ENCODE assay signal across 12 cellular contexts in the genomic region with DNA sequence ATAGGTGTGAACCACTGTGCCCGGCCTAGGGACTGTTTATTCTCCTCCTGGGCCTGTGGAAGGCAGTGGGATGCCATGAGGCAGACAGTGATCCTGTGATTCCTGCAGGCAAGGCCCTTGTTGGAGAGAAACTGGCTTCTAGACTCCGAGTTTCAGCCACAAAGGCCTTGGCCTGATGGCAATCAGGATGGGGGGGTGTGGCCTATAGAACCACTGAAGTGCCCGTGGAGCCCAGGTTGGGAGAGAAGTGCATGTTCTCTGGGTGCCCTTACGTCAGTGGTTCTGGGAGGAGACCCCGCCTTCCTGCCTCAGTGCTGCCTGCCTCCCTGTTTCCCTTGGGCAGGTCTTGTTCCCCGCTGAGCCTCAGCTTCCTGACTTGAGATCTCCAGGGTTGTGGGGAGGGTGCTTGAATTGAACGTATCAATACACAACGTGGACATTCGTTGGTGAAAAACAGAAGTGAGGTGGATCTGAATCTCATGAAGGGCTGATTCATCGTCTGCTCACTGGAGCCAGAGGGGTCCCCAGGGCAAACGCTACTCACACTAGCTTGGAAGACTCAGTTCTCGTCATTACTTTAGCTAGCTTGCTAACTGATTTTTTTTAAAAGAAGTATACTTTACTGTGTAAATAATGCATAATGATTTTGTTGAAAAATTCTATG. TPM values are rescaled to one million over a fixed set of nuclear protein-coding genes. Genes with fewer than 3 reads are reported as not detected.
DNase-seq lines count a peak whose midpoint lies in the region; ATAC-seq and TF ChIP-seq lines count a peak whose summit lies in the region.
"Had no signal": no experiment of that assay in that cellular context is flagged by ENCODE, and none has a peak within 500 bp of the region (broad histone marks: within the 10 kb centered on the region; RNA-seq: fewer than 3 reads in every experiment).

No MANE protein-coding gene starts in this region.

- peak overlapping the region; percentile 87 for H3K27ac Mint-ChIP-seq in activated T-cell treated with anti-CD3 and anti-CD28 coated beads, Interleukin-2, amount 50 U/mL, for 72 hours
- peak overlapping the region; percentile 55 for H3K27ac Mint-ChIP-seq in activated T-helper 2 cell treated with anti-CD3 and anti-CD28 coated beads, Interferon-gamma antibody, Interleukin-2, Interleukin-4, amounts not matched to agents 10 μg/mL and 5 μg/mL and 100 μg/mL, durations not matched to agents 14 hours and 24 hours and 36 hours
- H3K27ac Mint-ChIP-seq: nephron had no signal

- no peaks in the 10 kb centered on the region for H3K36me3 Mint-ChIP-seq in activated T-cell treated with anti-CD3 and anti-CD28 coated beads, Interleukin-2, amount 50 U/mL, for 72 hours (ENCODE audit: insufficient read depth in 2 of 2)
- peaks cover 2% of the 10 kb centered on the region for H3K36me3 Mint-ChIP-seq in activated T-cell treated with anti-CD3 and anti-CD28 coated beads, Interleukin-2, amount 50 U/mL, for 4 hours (ENCODE audit: insufficient read depth)
- H3K36me3 Mint-ChIP-seq in activated T-helper 2 cell treated with anti-CD3 and anti-CD28 coated beads, Interferon-gamma antibody, Interleukin-2, Interleukin-4, amounts not matched to agents 10 μg/mL and 5 μg/mL and 100 μg/mL, durations not matched to agents 14 hours and 24 hours and 36 hours (ENCODE audit: low read depth), result peaks cover 5% of the 10 kb centered on the region

- no peaks in the 10 kb centered on the region for H3K27me3 Mint-ChIP-seq in activated T-cell treated with anti-CD3 and anti-CD28 coated beads, Interleukin-2, amount 50 U/mL, for 72 hours (ENCODE audit: low read depth)
- H3K27me3 Mint-ChIP-seq in activated T-cell treated with anti-CD3 and anti-CD28 coated beads, Interleukin-2, amount 50 U/mL, for 4 hours (ENCODE audit: low read depth), result no peaks in the 10 kb centered on the region
- no peaks in the 10 kb centered on the region for H3K27me3 Mint-ChIP-seq in activated T-helper 2 cell treated with anti-CD3 and anti-CD28 coated beads, Interferon-gamma antibody, Interleukin-2, Interleukin-4, amounts not matched to agents 10 μg/mL and 5 μg/mL and 100 μg/mL, durations not matched to agents 14 hours and 24 hours and 36 hours (ENCODE audit: low read depth)

- H3K9me3 ChIP-seq in right atrium auricular region (no peaks in the 10 kb centered on the region), thoracic aorta (no peaks in the 10 kb centered on the region)

- peaks cover 0 to 43% of the 10 kb centered on the region in 2 donors for H3K4me1 ChIP-seq in right atrium auricular region
- peaks cover 42 to 65% of the 10 kb centered on the region in 2 donors for H3K4me1 ChIP-seq in thoracic aorta (ENCODE audit: control insufficient read depth in 1 of 2, low read depth in 2 of 2)

- DNase-seq in activated T-cell treated with anti-CD3 and anti-CD28 coated beads, Interleukin-2, amount 50 U/mL, for 72 hours, result no peak
- DNase-seq in activated T-cell treated with anti-CD3 and anti-CD28 coated beads, Interleukin-2, amount 50 U/mL, for 4 hours, result no peak
- no peak for DNase-seq in activated T-helper 2 cell treated with anti-CD3 and anti-CD28 coated beads, Interferon-gamma antibody, Interleukin-2, Interleukin-4, amounts not matched to agents 10 μg/mL and 5 μg/mL and 100 μg/mL, durations not matched to agents 14 hours and 24 hours and 36 hours (ENCODE audit: low spot score)
- peak; percentile 77 for DNase-seq in right atrium auricular region (ENCODE audit: low spot score)
- DNase-seq in thoracic aorta (ENCODE audit: low spot score), result no peak
- DNase-seq in amygdala (lab: John Stamatoyannopoulos, UW), result no peak
- DNase-seq: activated CD4-positive, CD25-positive, alpha-beta regulatory T cell; AML-193; NCI-H2227 treated with DMSO at 0.1 percent for 48 hours had no signal

- peak overlapping the region; percentile 77 to 94 for H3K27ac ChIP-seq in right atrium auricular region
- H3K27ac ChIP-seq in thoracic aorta, result peak overlapping the region; percentile 21 to 84

- peak overlapping the region; percentile 9 to 42 for H3K4me3 Mint-ChIP-seq in activated T-cell treated with anti-CD3 and anti-CD28 coated beads, Interleukin-2, amount 50 U/mL, for 72 hours
- H3K4me3 Mint-ChIP-seq in activated T-cell treated with anti-CD3 and anti-CD28 coated beads, Interleukin-2, amount 50 U/mL, for 4 hours, result no peak overlapping the region
- no peak overlapping the region for H3K4me3 Mint-ChIP-seq in activated T-helper 2 cell treated with anti-CD3 and anti-CD28 coated beads, Interferon-gamma antibody, Interleukin-2, Interleukin-4, amounts not matched to agents 10 μg/mL and 5 μg/mL and 100 μg/mL, durations not matched to agents 14 hours and 24 hours and 36 hours (ENCODE audit: low read depth)
- H3K4me3 Mint-ChIP-seq: nephron had no signal

- no peaks in the 10 kb centered on the region for H3K27me3 ChIP-seq in right atrium auricular region
- no peaks in the 10 kb centered on the region for H3K27me3 ChIP-seq in thoracic aorta (replicated peaks; ENCODE audit: insufficient read depth)

- no peaks in the 10 kb centered on the region for H3K36me3 ChIP-seq in right atrium auricular region
- peaks cover 6% of the 10 kb centered on the region for H3K36me3 ChIP-seq in thoracic aorta

- TF ChIP-seq CTCF in right atrium auricular region (IDR thresholded peaks at IDR 0.05) (no peak), thoracic aorta (IDR thresholded peaks at IDR 0.05) (no peak)

- intact Hi-C loops in activated T-helper 2 cell treated with anti-CD3 and anti-CD28 coated beads, Interferon-gamma antibody, Interleukin-2, Interleukin-4, amounts not matched to agents 10 μg/mL and 5 μg/mL and 100 μg/mL, durations not matched to agents 14 hours and 24 hours and 36 hours (cut with micrococcal nuclease), result no loop called here

- H3K4me3 ChIP-seq in right atrium auricular region (no peak overlapping the region), thoracic aorta (no peak overlapping the region)

- H3K9me3 Mint-ChIP-seq in activated T-cell treated with anti-CD3 and anti-CD28 coated beads, Interleukin-2, amount 50 U/mL, for 72 hours, result no peaks in the 10 kb centered on the region
- no peaks in the 10 kb centered on the region for H3K9me3 Mint-ChIP-seq in activated T-cell treated with anti-CD3 and anti-CD28 coated beads, Interleukin-2, amount 50 U/mL, for 4 hours
- no peaks in the 10 kb centered on the region for H3K9me3 Mint-ChIP-seq in activated T-helper 2 cell treated with anti-CD3 and anti-CD28 coated beads, Interferon-gamma antibody, Interleukin-2, Interleukin-4, amounts not matched to agents 10 μg/mL and 5 μg/mL and 100 μg/mL, durations not matched to agents 14 hours and 24 hours and 36 hours
- H3K9me3 Mint-ChIP-seq: nephron had no signal

- H3K4me1 Mint-ChIP-seq in activated T-cell treated with anti-CD3 and anti-CD28 coated beads, Interleukin-2, amount 50 U/mL, for 72 hours (ENCODE audit: low read depth), result peaks cover 82% of the 10 kb centered on the region
- peaks cover 84% of the 10 kb centered on the region for H3K4me1 Mint-ChIP-seq in activated T-cell treated with anti-CD3 and anti-CD28 coated beads, Interleukin-2, amount 50 U/mL, for 4 hours (ENCODE audit: low read depth)
- H3K4me1 Mint-ChIP-seq in activated T-helper 2 cell treated with anti-CD3 and anti-CD28 coated beads, Interferon-gamma antibody, Interleukin-2, Interleukin-4, amounts not matched to agents 10 μg/mL and 5 μg/mL and 100 μg/mL, durations not matched to agents 14 hours and 24 hours and 36 hours (ENCODE audit: low read depth), result peaks cover 72% of the 10 kb centered on the region

- ATAC-seq in activated T-cell treated with anti-CD3 and anti-CD28 coated beads, Interleukin-2, amount 50 U/mL, for 72 hours (replicated peaks in 1 of 2), result no peak
- ATAC-seq in activated T-cell treated with anti-CD3 and anti-CD28 coated beads, Interleukin-2, amount 50 U/mL, for 4 hours, result no peak
- ATAC-seq in thoracic aorta (ENCODE audit: insufficient number of reproducible peaks, low FRiP score, low read depth) (no peak), GM19455 (IDR thresholded peaks at IDR 0.05; ENCODE audit: unreplicated experiment) (no peak), HG03196 (IDR thresholded peaks at IDR 0.05; ENCODE audit: unreplicated experiment) (no peak)

RNA-seq across cellular contexts. Expression of gene IRAK2, which starts 31.8 kb away (rescaled TPM):
- total RNA-seq in activated T-cell treated with anti-CD3 and anti-CD28 coated beads, Interleukin-2, amount 50 U/mL, for 72 hours, result 10 to 100 TPM in 1 of 2 donors, 1 to 10 TPM in 1; 9.4 to 11.8 TPM
- total RNA-seq in activated T-cell treated with anti-CD3 and anti-CD28 coated beads, Interleukin-2, amount 50 U/mL, for 4 hours, result 1 to 10 TPM; 2.1 to 3.8 (median 3.0) TPM
- total RNA-seq in activated T-helper 2 cell treated with anti-CD3 and anti-CD28 coated beads, Interferon-gamma antibody, Interleukin-2, Interleukin-4, amounts not matched to agents 10 μg/mL and 5 μg/mL and 100 μg/mL, durations not matched to agents 14 hours and 24 hours and 36 hours, result 2.4 and 2.6 TPM in 2 replicates
- total RNA-seq in right atrium auricular region (1 to 10 TPM; 1.1 to 2.8 TPM), thoracic aorta (10 to 100 TPM in 1 of 2 donors, 1 to 10 TPM in 1; 5.7 to 13.8 TPM)

RNA-seq across cellular contexts. Expression of gene TATDN2, which starts 51.7 kb away (rescaled TPM):
- 10 to 100 TPM; 40.8 to 49.8 TPM for total RNA-seq in activated T-cell treated with anti-CD3 and anti-CD28 coated beads, Interleukin-2, amount 50 U/mL, for 72 hours
- total RNA-seq in activated T-cell treated with anti-CD3 and anti-CD28 coated beads, Interleukin-2, amount 50 U/mL, for 4 hours, result 10 to 100 TPM; 66.5 to 70.2 (median 66.5) TPM
- 64.9 and 65.6 TPM in 2 replicates for total RNA-seq in activated T-helper 2 cell treated with anti-CD3 and anti-CD28 coated beads, Interferon-gamma antibody, Interleukin-2, Interleukin-4, amounts not matched to agents 10 μg/mL and 5 μg/mL and 100 μg/mL, durations not matched to agents 14 hours and 24 hours and 36 hours
- total RNA-seq in right atrium auricular region, result 10 to 100 TPM in 1 of 2 donors, 1 to 10 TPM in 1; 9.8 to 14.3 TPM
- 10 to 100 TPM; 29.5 to 38.7 TPM for total RNA-seq in thoracic aorta

RNA-seq across cellular contexts. Expression of gene VHL, which starts 54.9 kb away (rescaled TPM):
- total RNA-seq in activated T-cell treated with anti-CD3 and anti-CD28 coated beads, Interleukin-2, amount 50 U/mL, for 72 hours, result 10 to 100 TPM; 61.1 to 61.7 TPM
- total RNA-seq in activated T-cell treated with anti-CD3 and anti-CD28 coated beads, Interleukin-2, amount 50 U/mL, for 4 hours, result 10 to 100 TPM; 29.6 to 32.7 (median 30.4) TPM
- total RNA-seq in activated T-helper 2 cell treated with anti-CD3 and anti-CD28 coated beads, Interferon-gamma antibody, Interleukin-2, Interleukin-4, amounts not matched to agents 10 μg/mL and 5 μg/mL and 100 μg/mL, durations not matched to agents 14 hours and 24 hours and 36 hours, result 54.0 and 54.9 TPM in 2 replicates
- total RNA-seq in right atrium auricular region, result 10 to 100 TPM; 14.1 to 16.5 TPM
- 10 to 100 TPM; 25.9 to 43.7 TPM for total RNA-seq in thoracic aorta

Comparison
In these comparisons a context has a peak if more than half of its experiments do, and no peak if none do; other contexts are left out.
1. H3K4me3 Mint-ChIP-seq: peak in activated T-cell treated with anti-CD3 and anti-CD28 coated beads, Interleukin-2, amount 50 U/mL, for 72 hours (2 of 2); none in activated T-cell treated with anti-CD3 and anti-CD28 coated beads, Interleukin-2, amount 50 U/mL, for 4 hours (single experiment) and activated T-helper 2 cell treated with anti-CD3 and anti-CD28 coated beads, Interferon-gamma antibody, Interleukin-2, Interleukin-4, amounts not matched to agents 10 μg/mL and 5 μg/mL and 100 μg/mL, durations not matched to agents 14 hours and 24 hours and 36 hours (single experiment).